Comparison of ENCODE assay signal across 4 cellular contexts in the genomic region with DNA sequence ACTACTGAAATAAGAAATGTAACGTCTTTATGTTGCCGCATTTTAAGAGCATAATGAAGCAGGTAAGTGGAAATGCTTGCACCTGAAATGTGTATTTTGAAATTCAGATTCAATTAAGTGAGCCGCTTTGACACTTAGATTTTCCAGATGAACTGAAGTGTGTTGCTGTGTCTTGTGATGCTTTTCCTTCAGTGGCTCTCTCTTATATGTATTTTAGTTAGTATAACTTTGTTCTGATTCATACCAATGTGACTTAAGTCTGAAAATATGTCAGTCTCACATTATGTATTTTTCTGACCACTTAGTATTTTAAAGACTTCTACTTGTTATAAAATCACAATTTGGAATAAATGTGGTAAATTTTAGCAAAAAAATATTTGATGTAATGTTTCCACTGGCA. TPM values are rescaled to one million over a fixed set of nuclear protein-coding genes. Genes with fewer than 3 reads are reported as not detected.
"Had no signal": no experiment of that assay in that cellular context is flagged by ENCODE, and none has a peak within 500 bp of the region (broad histone marks: within the 10 kb centered on the region; RNA-seq: fewer than 3 reads in every experiment).

No MANE protein-coding gene starts in this region.

RNA-seq across cellular contexts. Expression of gene ANKRD18B, which starts 25.4 kb away (rescaled TPM):
- total RNA-seq: breast epithelium, esophagus muscularis mucosa, stomach had no signal
- polyA plus RNA-seq: naive thymus-derived CD4-positive, alpha-beta T cell had no signal
